1 cellular context compared by ENCODE assay signal in genomic region chr4:84848432-84848831, GRCh38.
TF ChIP-seq lines count a peak whose summit lies in the region.

No MANE protein-coding gene starts in this region.

TF ChIP-seq in SK-N-SH, 30 proteins besides CTCF, POLR2A, EP300 and RAD21 (continued from another document):
- TF ChIP-seq ZBTB33 (IDR thresholded peaks at IDR 0.05; ENCODE audit: borderline replicate concordance, low read depth) (no peak), TAF1 (IDR thresholded peaks at IDR 0.05; ENCODE audit: borderline replicate concordance, low read depth, low read length) (no peak), IRF3 (IDR thresholded peaks at IDR 0.05; ENCODE audit: low read depth, low read length) (no peak), TCF12 (IDR thresholded peaks at IDR 0.05) (no peak), POLR2AphosphoS5 (IDR thresholded peaks at IDR 0.05; ENCODE audit: low read depth, low read length) (no peak), FOXJ3 (CRISPR knock-in tag; IDR thresholded peaks at IDR 0.05) (no peak)
